Comparison of ENCODE assay signal across 15 cellular contexts in the genomic region with DNA sequence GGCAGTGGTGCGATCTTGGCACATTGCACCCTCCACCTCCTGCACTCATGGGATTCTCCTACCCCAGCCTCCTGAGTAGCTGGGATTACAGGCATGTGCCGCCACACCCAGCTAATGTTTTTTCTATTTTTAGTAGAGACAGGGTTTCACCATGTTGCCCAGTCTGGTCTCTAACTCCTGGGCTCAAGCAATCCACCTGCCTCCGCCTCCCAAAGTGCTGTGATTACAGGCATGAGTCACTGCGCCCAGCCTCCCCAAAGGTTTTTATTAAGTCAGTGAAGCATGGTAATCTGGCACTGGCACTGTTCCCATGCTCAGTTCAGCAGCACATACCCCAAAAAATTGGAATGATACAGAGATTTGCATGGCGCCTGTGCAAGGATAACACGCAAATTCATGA. TPM values are rescaled to one million over a fixed set of nuclear protein-coding genes. Genes with fewer than 3 reads are reported as not detected.
DNase-seq lines count a peak whose midpoint lies in the region; FAIRE-seq and TF ChIP-seq lines count a peak whose summit lies in the region.
"Not testable (repeated sequence)": the region's sequence is repeated elsewhere in the genome, so short reads cannot be mapped to it uniquely, and the experiment has no call there.
"Had no signal": no experiment of that assay in that cellular context is flagged by ENCODE, and none has a peak within 500 bp of the region (broad histone marks: within the 10 kb centered on the region; RNA-seq: fewer than 3 reads in every experiment).

No MANE protein-coding gene starts in this region.

- intact Hi-C loops in mammary epithelial cell (cut with micrococcal nuclease), result not testable (repeated sequence)

- CTCF ChIA-PET in mammary epithelial cell (lab: Charles Lee; ENCODE audit: low non-redundant PET), result not testable (repeated sequence)

- H3K27me3 ChIP-seq in mammary epithelial cell (ENCODE audit: insufficient read depth, low read length); small intestine (ENCODE audit: control insufficient read depth in 2 of 2, insufficient read depth in 2 of 2, low read length in 2 of 2): not testable (repeated sequence)

- H2AFZ ChIP-seq in mammary epithelial cell (ENCODE audit: low read depth, low read length), result not testable (repeated sequence)

- not testable (repeated sequence) for H3K9ac ChIP-seq in mammary epithelial cell (ENCODE audit: insufficient read depth, low read length)

- H3K27ac ChIP-seq in mammary epithelial cell (ENCODE audit: insufficient read depth, low read depth, low read length); small intestine (ENCODE audit: low read depth in 1 of 2, low read length in 1 of 2): not testable (repeated sequence)

- H3K4me2 ChIP-seq in mammary epithelial cell (ENCODE audit: insufficient read depth, low read depth, low read length), result not testable (repeated sequence)

- in situ Hi-C loops in mammary epithelial cell (cut with MboI; ENCODE audit: low sequenced_read_pairs in 2 of 2), result not testable (repeated sequence)

- not testable (repeated sequence) for TF ChIP-seq CTCF in AG09319 (IDR thresholded peaks at IDR 0.05; ENCODE audit: low read depth, low read length); mammary epithelial cell (conservative IDR thresholded peaks at IDR 0.05 in 1 of 2, IDR thresholded peaks at IDR 0.05 in 1 of 2; ENCODE audit: extremely low read depth in 1 of 2, insufficient read depth in 1 of 2, low read depth in 1 of 2, low read length in 2 of 2)

- H3K36me3 ChIP-seq in mammary epithelial cell (ENCODE audit: insufficient read depth, low read length); small intestine (ENCODE audit: control insufficient read depth in 2 of 2, insufficient read depth in 2 of 2, low read length in 2 of 2): not testable (repeated sequence)

- not testable (repeated sequence) for H4K20me1 ChIP-seq in mammary epithelial cell (ENCODE audit: insufficient read depth, low read length)

- H3K4me1 ChIP-seq in mammary epithelial cell (ENCODE audit: insufficient read depth, low read length); small intestine (ENCODE audit: control insufficient read depth in 2 of 2, insufficient read depth in 1 of 2, low read depth in 1 of 2, low read length in 1 of 2): not testable (repeated sequence)

- H3K9me3 ChIP-seq in mammary epithelial cell (replicated peaks; ENCODE audit: insufficient read depth, low read length); small intestine (ENCODE audit: control insufficient read depth, low read depth): not testable (repeated sequence)

- H3K79me2 ChIP-seq in mammary epithelial cell (ENCODE audit: insufficient read depth, low read length), result not testable (repeated sequence)

- DNase-seq in AG09319 (ENCODE audit: extremely low read depth, low read depth) (peak; percentile 44), Daoy (ENCODE audit: low read depth) (peak; percentile 84), LHCN-M2 (ENCODE audit: low read depth) (peak; percentile 57), NCI-H2171 treated with DMSO at 0.1 percent for 48 hours (lab: John Stamatoyannopoulos, UW) (peak; percentile 96), RCC 7860 (ENCODE audit: low spot score) (peak; percentile 30), mammary epithelial cell (peak; percentile 6), kidney tubule cell (ENCODE audit: low spot score) (peak; percentile 65), small intestine (peak; percentile 38)

- H3K4me3 ChIP-seq in mammary epithelial cell (replicated peaks in 1 of 3; ENCODE audit: insufficient read depth in 1 of 3, low read depth in 2 of 3, low read length in 3 of 3); small intestine (ENCODE audit: low read depth in 1 of 2, low read length in 2 of 2): not testable (repeated sequence)

- dilution Hi-C loops in mammary epithelial cell (cut with HindIII; ENCODE audit: low sequenced_read_pairs), result not testable (repeated sequence)

- peak; percentile 39 for FAIRE-seq in RCC 7860 (lab: Jason Lieb, UNC)
- not testable (repeated sequence) for FAIRE-seq in small intestine (lab: Jason Lieb, UNC)

- not testable (repeated sequence) for BruUV-seq in mammary epithelial cell (replicated peaks; lab: Mats Ljungman, UMichigan)

- 83% methylated on average over 6 of the region's 6 CpGs for WGBS in mammary epithelial cell (ENCODE audit: low coverage, missing lambda C conversion rate)
- WGBS in small intestine, 3 donors, result 22 to 78% (median 46%) methylated on average over 6 of the region's 6 CpGs

RNA-seq across cellular contexts. Expression of a gene that starts 8.4 kb away (rescaled TPM):
- 3.4 and 6.5 TPM in 2 replicates for total RNA-seq in Daoy (2014; rRNA removed; shearing (Covaris generic))
- total RNA-seq in LHCN-M2 (2014; rRNA removed) (not detected in 2 replicates), mammary epithelial cell (10 to 100 TPM; 22.0 to 47.5 TPM)
- not detected for polyA plus RNA-seq in LHCN-M2 (2012)
- polyA plus RNA-seq in mammary epithelial cell (54.1 TPM), small intestine (100 to 1,000 TPM; 102 to 162 (median 113) TPM)
- polyA minus RNA-seq in mammary epithelial cell, result 177 TPM
- total RNA-seq: activated CD4-positive, alpha-beta memory T cell treated with anti-CD3 and anti-CD28 coated beads, Interleukin-2, amount 10 ng/mL, durations not matched to agents 7 days and 5 days; aorta; endothelial cell of umbilical vein; HFFc6; pulmonary artery endothelial cell; SJSA1 had no signal
- polyA plus RNA-seq: endothelial cell of umbilical vein, smooth muscle cell had no signal

RNA-seq across cellular contexts. Expression of a gene that starts 12.2 kb away (rescaled TPM):
- 6.5 and 10.6 TPM in 2 replicates for total RNA-seq in Daoy (2014; rRNA removed; shearing (Covaris generic))
- 6.5 and 10.2 TPM in 2 replicates for total RNA-seq in LHCN-M2 (2014; rRNA removed)
- polyA plus RNA-seq in LHCN-M2 (2012), result 10.1 TPM
- total RNA-seq in mammary epithelial cell, result 10 to 100 TPM; 63.2 to 79.6 TPM
- 42.3 TPM for polyA plus RNA-seq in mammary epithelial cell
- 22.8 TPM for polyA minus RNA-seq in mammary epithelial cell
- 10 to 100 TPM; 15.5 to 64.6 (median 61.3) TPM for polyA plus RNA-seq in small intestine

RNA-seq across cellular contexts. Expression of a gene that starts 16.4 kb away (rescaled TPM):
- total RNA-seq in Daoy (2014; rRNA removed; shearing (Covaris generic)), result not detected in 2 replicates
- total RNA-seq in LHCN-M2 (2014; rRNA removed) (not detected in 2 replicates), mammary epithelial cell (1 to 10 TPM in 1 of 2 donors, under 1 TPM in 1; 0.67 to 1.7 TPM)
- not detected for polyA plus RNA-seq in LHCN-M2 (2012)
- polyA plus RNA-seq in mammary epithelial cell (0.03 TPM), small intestine (1 to 10 TPM in 2 of 3 donors, under 1 TPM in 1; 0.31 to 4.1 (median 3.6) TPM)
- polyA minus RNA-seq in mammary epithelial cell, result not detected
- total RNA-seq: endothelial cell of umbilical vein, HFFc6, SJSA1 had no signal

RNA-seq across cellular contexts. Expression of a gene that starts 46.4 kb away (rescaled TPM):
- 2.3 and 3.8 TPM in 2 replicates for total RNA-seq in Daoy (2014; rRNA removed; shearing (Covaris generic))
- total RNA-seq in LHCN-M2 (2014; rRNA removed) (0.29 and 0.58 TPM in 2 replicates), mammary epithelial cell (1 to 10 TPM; 3.7 to 5.9 TPM)
- 0.56 TPM for polyA plus RNA-seq in LHCN-M2 (2012)
- polyA plus RNA-seq in mammary epithelial cell (3.6 TPM), small intestine (10 to 100 TPM in 2 of 3 donors, 1 to 10 TPM in 1; 3.2 to 29.7 (median 10.5) TPM)
- 0.16 TPM for polyA minus RNA-seq in mammary epithelial cell

Comparison
In these comparisons a context has a peak if more than half of its experiments do, and no peak if none do; other contexts are left out.
1. DNase-seq: peak in every context shown above with its lines; median percentile 96 in NCI-H2171 treated with DMSO at 0.1 percent for 48 hours; 84 in Daoy; 65 in kidney tubule cell; 57 in LHCN-M2; 44 in AG09319; 38 in small intestine; 30 in RCC 7860; 6 in mammary epithelial cell.